8 cellular contexts compared by ENCODE assay signal in the genomic region with DNA sequence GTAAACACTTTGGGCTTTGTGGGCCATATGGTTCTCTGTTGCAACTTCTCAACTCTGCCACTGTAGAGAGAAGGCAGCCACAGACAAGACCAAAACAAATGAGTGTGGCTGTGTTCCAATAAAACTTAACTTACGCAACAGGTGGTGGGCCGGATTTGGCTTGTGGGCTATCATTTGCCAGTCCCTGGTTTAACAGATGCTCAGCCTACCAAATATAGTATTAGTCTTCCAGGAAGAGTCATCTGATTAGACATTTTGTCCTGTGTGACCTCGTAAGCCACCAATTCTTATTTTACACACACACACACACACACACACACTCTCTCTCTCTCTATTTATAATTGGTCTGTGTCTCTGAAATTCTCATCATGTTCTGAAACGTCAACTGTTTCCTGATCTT.
DNase-seq lines count a peak whose midpoint lies in the region; ATAC-seq and TF ChIP-seq lines count a peak whose summit lies in the region.

No MANE protein-coding gene starts in this region.

- DNase-seq in Daoy (ENCODE audit: low read depth) (peak; percentile 57), NCI-H446 treated with DMSO at 0.1 percent for 48 hours (lab: John Stamatoyannopoulos, UW) (peak; percentile 57), cerebellar nuclear complex (lab: John Stamatoyannopoulos, UW) (no peak), DMS153 treated with DMSO at 0.1 percent for 48 hours (lab: John Stamatoyannopoulos, UW; ENCODE audit: unreplicated experiment) (no peak), HuH-7.5 (ENCODE audit: low spot score) (no peak)
- peak; percentile 12 for DNase-seq in central memory CD4-positive, alpha-beta T cell

- no peak for ATAC-seq in GM21360 (IDR thresholded peaks at IDR 0.05; ENCODE audit: unreplicated experiment)

- H3K4me1 Mint-ChIP-seq in nephron: peaks cover 53% of the 10 kb centered on the region

- peak overlapping the region; percentile 39 to 76 (median 55) for H3K27ac Mint-ChIP-seq in nephron

- peaks cover 4% of the 10 kb centered on the region for H3K27me3 Mint-ChIP-seq in nephron (ENCODE audit: low read depth)

- H3K9me3 Mint-ChIP-seq in nephron: no peaks in the 10 kb centered on the region

- no peak for TF ChIP-seq CTCF in nephron (IDR thresholded peaks at IDR 0.05; ENCODE audit: unreplicated experiment in 3 of 3)

- no peaks in the 10 kb centered on the region for H3K36me3 Mint-ChIP-seq in nephron (ENCODE audit: low read depth)

- peak overlapping the region in 1 of 3 experiments; percentile 24 for H3K4me3 Mint-ChIP-seq in nephron

Comparison
In these comparisons a context has a peak if more than half of its experiments do, and no peak if none do; other contexts are left out.
1. DNase-seq: peak in Daoy (single experiment), NCI-H446 treated with DMSO at 0.1 percent for 48 hours (single experiment) and central memory CD4-positive, alpha-beta T cell (single experiment); none in cerebellar nuclear complex (0 of 2), DMS153 treated with DMSO at 0.1 percent for 48 hours (single experiment) and HuH-7.5 (single experiment).